Comparison of ENCODE assay signal across 20 cellular contexts in the genomic region with DNA sequence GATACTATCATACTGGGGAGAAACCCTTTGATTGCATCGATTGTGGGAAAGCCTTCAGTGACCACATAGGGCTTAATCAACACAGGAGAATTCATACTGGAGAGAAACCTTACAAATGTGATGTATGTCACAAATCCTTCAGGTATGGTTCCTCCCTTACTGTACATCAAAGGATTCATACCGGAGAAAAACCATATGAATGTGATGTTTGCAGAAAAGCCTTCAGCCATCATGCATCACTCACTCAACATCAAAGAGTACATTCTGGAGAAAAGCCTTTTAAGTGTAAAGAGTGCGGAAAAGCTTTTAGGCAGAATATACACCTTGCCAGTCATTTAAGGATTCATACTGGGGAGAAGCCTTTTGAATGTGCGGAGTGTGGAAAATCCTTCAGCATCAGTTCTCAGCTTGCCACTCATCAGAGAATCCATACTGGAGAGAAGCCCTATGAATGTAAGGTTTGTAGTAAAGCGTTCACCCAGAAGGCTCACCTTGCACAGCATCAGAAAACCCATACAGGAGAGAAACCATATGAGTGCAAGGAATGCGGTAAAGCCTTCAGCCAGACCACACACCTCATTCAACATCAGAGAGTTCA. TPM values are rescaled to one million over a fixed set of nuclear protein-coding genes. Genes with fewer than 3 reads are reported as not detected.
A peak's percentile ranks its signal among the peaks of the same experiment; 100 is the strongest.
DNase-seq lines count a peak whose midpoint lies in the region; TF ChIP-seq lines count a peak whose summit lies in the region.
"Had no signal": no experiment of that assay in that cellular context is flagged by ENCODE, and none has a peak within 500 bp of the region (broad histone marks: within the 10 kb centered on the region; RNA-seq: fewer than 3 reads in every experiment).

No MANE protein-coding gene starts in this region.

- WGBS in endodermal cell (ENCODE audit: insufficient coverage in 1 of 2, insufficient read length in 1 of 2), 2 experiments = 77 to 100% methylated on average over 3 to 5 of the region's 6 CpGs
- 77 to 98% (median 85%) methylated on average over 6 of the region's 6 CpGs for WGBS in adrenal gland, 4 donors

- peaks cover 98 to 100% (median 100%) of the 10 kb centered on the region in 11 experiments for H3K9me3 ChIP-seq in BLaER1 treated with 17β-estradiol and CSF1 and Interleukin-3, amounts not matched to agents 10 nM and 100 nM (replicated peaks in 1 of 11)
- H3K9me3 ChIP-seq in adipocyte (ENCODE audit: control insufficient read depth, low read length) (peaks cover 98% of the 10 kb centered on the region), endodermal cell (ENCODE audit: control insufficient read depth, low read length) (peaks cover 95% of the 10 kb centered on the region), adrenal gland (replicated peaks in 1 of 3) (peaks cover 10 to 93% (median 41%) of the 10 kb centered on the region in 3 donors)

- H3K36me3 ChIP-seq in BLaER1 treated with 17β-estradiol and CSF1 and Interleukin-3, amounts not matched to agents 10 nM and 100 nM = peaks cover 86 to 100% (median 99%) of the 10 kb centered on the region in 11 experiments
- peaks cover 70% of the 10 kb centered on the region for H3K36me3 ChIP-seq in adipocyte (ENCODE audit: control insufficient read depth, insufficient read depth, low read length, severe bottlenecking)
- H3K36me3 ChIP-seq in endodermal cell (ENCODE audit: control insufficient read depth, insufficient read depth, low read length) = peaks cover 53% of the 10 kb centered on the region
- H3K36me3 ChIP-seq in rectal smooth muscle tissue (ENCODE audit: control insufficient read depth, insufficient read depth, low read length) = peaks cover 36% of the 10 kb centered on the region
- H3K36me3 ChIP-seq in adrenal gland (replicated peaks in 1 of 2) = peaks cover 0 to 23% of the 10 kb centered on the region in 2 donors

- no peak for TF ChIP-seq CTCF in endodermal cell (conservative IDR thresholded peaks at IDR 0.05)
- no peak for TF ChIP-seq CTCF in adrenal gland (IDR thresholded peaks at IDR 0.05)

- H3K27ac ChIP-seq in BLaER1 treated with 17β-estradiol and CSF1 and Interleukin-3, amounts not matched to agents 10 nM and 100 nM = no peak overlapping the region
- H3K27ac ChIP-seq in endodermal cell (ENCODE audit: low read depth, low read length) = no peak overlapping the region
- H3K27ac ChIP-seq in rectal smooth muscle tissue (ENCODE audit: low read depth, low read length) = no peak overlapping the region
- H3K27ac ChIP-seq in adrenal gland = no peak overlapping the region

- no peaks in the 10 kb centered on the region for H3K27me3 ChIP-seq in BLaER1 treated with 17β-estradiol and CSF1 and Interleukin-3, amounts not matched to agents 10 nM and 100 nM
- H3K27me3 ChIP-seq in adipocyte (replicated peaks; ENCODE audit: control insufficient read depth, insufficient read depth, low read length) (no peaks in the 10 kb centered on the region), endodermal cell (ENCODE audit: control insufficient read depth, insufficient read depth, low read length, poor library complexity, severe bottlenecking) (no peaks in the 10 kb centered on the region), rectal smooth muscle tissue (ENCODE audit: control insufficient read depth, insufficient read depth, low read length) (no peaks in the 10 kb centered on the region), adrenal gland (no peaks in the 10 kb centered on the region)

- no peaks in the 10 kb centered on the region for H4K20me1 ChIP-seq in BLaER1 treated with 17β-estradiol and CSF1 and Interleukin-3, amounts not matched to agents 10 nM and 100 nM

- no peaks in the 10 kb centered on the region for H3K27me3 Mint-ChIP-seq in endodermal cell (ENCODE audit: insufficient read depth)
- H3K27me3 Mint-ChIP-seq: CD4-positive, CD25-positive, alpha-beta regulatory T cell had no signal

- peaks cover 75% of the 10 kb centered on the region for H3K36me3 Mint-ChIP-seq in endodermal cell (ENCODE audit: low read depth)

- H3K27ac Mint-ChIP-seq in endodermal cell = no peak overlapping the region
- H3K27ac Mint-ChIP-seq: CD4-positive, CD25-positive, alpha-beta regulatory T cell had no signal

- intact Hi-C loops in adrenal gland (cut with DNase I) = no loop called here

- no peak overlapping the region for H3K9ac ChIP-seq in BLaER1 treated with 17β-estradiol and CSF1 and Interleukin-3, amounts not matched to agents 10 nM and 100 nM
- no peak overlapping the region for H3K9ac ChIP-seq in adipocyte (ENCODE audit: low read length)
- H3K9ac ChIP-seq in endodermal cell (ENCODE audit: extremely low read depth, low read length, poor library complexity, severe bottlenecking) = no peak overlapping the region
- H3K9ac ChIP-seq in rectal smooth muscle tissue (ENCODE audit: low read length) = no peak overlapping the region
- H3K9ac ChIP-seq: SK-N-SH had no signal

- peaks cover 85% of the 10 kb centered on the region for H3K9me3 Mint-ChIP-seq in endodermal cell

- H3K4me2 ChIP-seq in BLaER1 treated with 17β-estradiol and CSF1 and Interleukin-3, amounts not matched to agents 10 nM and 100 nM = no peak overlapping the region
- H3K4me2 ChIP-seq: SK-N-SH had no signal

- peaks cover 0 to 1% (median 0%) of the 10 kb centered on the region in 10 experiments; a peak in 1 of 20 replicates for H3K4me1 ChIP-seq in BLaER1 treated with 17β-estradiol and CSF1 and Interleukin-3, amounts not matched to agents 10 nM and 100 nM
- H3K4me1 ChIP-seq in adipocyte (ENCODE audit: control insufficient read depth, insufficient read depth, low read length) = no peaks in the 10 kb centered on the region
- no peaks in the 10 kb centered on the region for H3K4me1 ChIP-seq in endodermal cell (ENCODE audit: control insufficient read depth, insufficient read depth, low read length)
- no peaks in the 10 kb centered on the region for H3K4me1 ChIP-seq in rectal smooth muscle tissue (ENCODE audit: control insufficient read depth, insufficient read depth, low read length)
- no peaks in the 10 kb centered on the region for H3K4me1 ChIP-seq in adrenal gland (replicated peaks in 1 of 2)
- H3K4me1 ChIP-seq: HAP-1 had no signal

- peak overlapping the region; percentile 3 to 50 (median 22); a peak in 13 of 20 replicates for H3K4me3 ChIP-seq in BLaER1 treated with 17β-estradiol and CSF1 and Interleukin-3, amounts not matched to agents 10 nM and 100 nM
- H3K4me3 ChIP-seq in adipocyte (ENCODE audit: low read length) (peak overlapping the region; percentile 77), endodermal cell (ENCODE audit: low read length) (peak overlapping the region; percentile 56), rectal smooth muscle tissue (ENCODE audit: low read length) (peak overlapping the region; percentile 43), adrenal gland (peak overlapping the region in 1 of 4 donors; percentile 16)
- H3K4me3 ChIP-seq: HAP-1 had no signal

- no peak for DNase-seq in adipocyte (ENCODE audit: low read depth)
- no peak for DNase-seq in endodermal cell
- DNase-seq in activated gamma-delta T cell (lab: John Stamatoyannopoulos, UW) = no peak
- DNase-seq in activated gamma-delta T cell treated with Interleukin-2 at 50 U/mL for 16 hours = no peak
- no peak for DNase-seq in adrenal gland
- DNase-seq: CD4-positive, CD25-positive, alpha-beta regulatory T cell; COR-L47; DMS79; KG1; NCI-H1105; NCI-H2029 treated with DMSO at 0.1 percent for 48 hours; NCI-H226; NCI-H524; NCI-H774; SIG-M5; SK-N-SH had no signal

- no peak overlapping the region for H3K4me3 Mint-ChIP-seq in endodermal cell
- H3K4me3 Mint-ChIP-seq: CD4-positive, CD25-positive, alpha-beta regulatory T cell had no signal

- no peaks in the 10 kb centered on the region for H3K4me1 Mint-ChIP-seq in endodermal cell
- H3K4me1 Mint-ChIP-seq: CD4-positive, CD25-positive, alpha-beta regulatory T cell had no signal

- TF ChIP-seq POLR2A in adrenal gland (IDR thresholded peaks at IDR 0.05) = no peak

RNA-seq across cellular contexts. Expression of a gene that starts 12.9 kb away (rescaled TPM):
- 1 to 10 TPM; 6.7 to 8.1 TPM for total RNA-seq in endodermal cell
- polyA plus RNA-seq in endodermal cell (2013, experiment 1 of 2) = 4.6 TPM
- polyA plus RNA-seq in endodermal cell (2013, experiment 2 of 2) = 4.8 TPM
- 1 to 10 TPM; 1.4 to 7.5 (median 4.3) TPM for total RNA-seq in adrenal gland
- 10 to 100 TPM in 1 of 3 donors, 1 to 10 TPM in 2; 5.5 to 16.2 (median 7.4) TPM for polyA plus RNA-seq in adrenal gland

RNA-seq across cellular contexts. Expression of a gene that starts 15.6 kb away (rescaled TPM):
- total RNA-seq in endodermal cell = 1 to 10 TPM; 4.8 to 6.8 TPM
- 7.4 TPM for polyA plus RNA-seq in endodermal cell (2013, experiment 1 of 2)
- 7.8 TPM for polyA plus RNA-seq in endodermal cell (2013, experiment 2 of 2)
- 1 to 10 TPM; 4.0 to 9.5 (median 7.5) TPM for total RNA-seq in adrenal gland
- polyA plus RNA-seq in adrenal gland = 1 to 10 TPM; 7.0 to 9.3 (median 8.1) TPM

RNA-seq across cellular contexts. Expression of a gene that starts 40.7 kb away (rescaled TPM):
- total RNA-seq in endodermal cell = 1 to 10 TPM; 8.8 to 9.1 TPM
- 15.0 TPM for polyA plus RNA-seq in endodermal cell (2013, experiment 1 of 2)
- polyA plus RNA-seq in endodermal cell (2013, experiment 2 of 2) = 15.3 TPM
- total RNA-seq in adrenal gland = 1 to 10 TPM; 5.1 to 8.4 (median 5.8) TPM
- polyA plus RNA-seq in adrenal gland = 1 to 10 TPM; 2.3 to 2.6 (median 2.4) TPM

RNA-seq across cellular contexts. Expression of a gene that starts 46.7 kb away (rescaled TPM):
- total RNA-seq in endodermal cell (1 to 10 TPM in 1 of 2 donors, under 1 TPM in 1; 0.07 to 3.8 TPM), adrenal gland (10 to 100 TPM in 2 of 8 donors, 1 to 10 TPM in 6; 2.9 to 16.0 (median 6.1) TPM)
- 1.4 TPM for polyA plus RNA-seq in endodermal cell (2013, experiment 1 of 2)
- 2.8 TPM for polyA plus RNA-seq in endodermal cell (2013, experiment 2 of 2)
- 1 to 10 TPM; 4.3 to 9.7 (median 6.4) TPM for polyA plus RNA-seq in adrenal gland
- total RNA-seq: HT1080 had no signal
